ENCODE assay signal across 13 cellular contexts in the genomic region with DNA sequence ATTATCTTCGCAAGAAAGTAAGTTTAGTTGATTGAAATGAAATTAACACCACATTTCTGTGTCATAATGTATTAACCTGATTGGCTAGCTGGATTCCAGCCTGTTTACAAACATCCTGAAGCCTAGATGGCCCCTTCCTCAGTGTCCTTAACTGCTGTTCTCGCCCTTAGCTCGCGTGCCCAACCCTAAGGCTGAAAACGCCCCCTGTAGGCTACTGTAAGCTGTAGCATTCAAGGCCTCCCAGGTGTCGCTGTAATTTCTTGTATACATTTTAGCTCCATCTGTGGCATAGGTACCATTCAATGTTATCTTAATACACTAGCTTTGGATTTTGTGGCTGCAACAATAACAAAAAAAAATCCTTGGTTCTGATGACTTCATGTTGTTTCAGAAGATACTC.
DNase-seq lines count a peak whose midpoint lies in the region; ATAC-seq and TF ChIP-seq lines count a peak whose summit lies in the region.
"Had no signal": no experiment of that assay in that cellular context is flagged by ENCODE, and none has a peak within 500 bp of the region (broad histone marks: within the 10 kb centered on the region; RNA-seq: fewer than 3 reads in every experiment).

No MANE protein-coding gene starts in this region.

- no peak for ATAC-seq in HG03354 (IDR thresholded peaks at IDR 0.05; ENCODE audit: poor library complexity, severe bottlenecking, unreplicated experiment)
- ATAC-seq in GM19328 (IDR thresholded peaks at IDR 0.05; ENCODE audit: unreplicated experiment) = no peak
- ATAC-seq: stimulated activated naive CD8-positive, alpha-beta T cell treated with anti-CD3 and anti-CD28 coated beads, Interleukin-15, Interleukin-2, amounts not matched to agents 100 U/mL and 50 U/mL, for 24 hours had no signal

- in situ Hi-C loops in GM13976 (cut with MboI; ENCODE audit: low sequenced_read_pairs, unreplicated experiment) = no loop called here

- no peak for DNase-seq in AG09319 (ENCODE audit: extremely low read depth, low read depth)
- DNase-seq in GM13976 (ENCODE audit: low spot score) = no peak
- peak; percentile 38 for DNase-seq in NB4 (ENCODE audit: low read depth)
- DNase-seq in germinal center (ENCODE audit: low spot score) = peak; percentile 40
- DNase-seq in NCI-H2029 (lab: John Stamatoyannopoulos, UW) = no peak
- DNase-seq in NCI-H510A (lab: John Stamatoyannopoulos, UW) = no peak
- DNase-seq: activated effector memory CD4-positive, alpha-beta T cell treated with Interleukin-2 at 50 U/mL for 16 hours; NCI-H1092 treated with DMSO at 0.1 percent for 48 hours; RPMI8226; stimulated activated naive CD8-positive, alpha-beta T cell treated with anti-CD3 and anti-CD28 coated beads, Interleukin-15, Interleukin-2, amounts not matched to agents 100 U/mL and 50 U/mL, for 24 hours had no signal

- peak; percentile 44 for TF ChIP-seq CTCF in AG09319 (IDR thresholded peaks at IDR 0.05; ENCODE audit: low read depth, low read length)
- TF ChIP-seq CTCF in GM13976 (IDR thresholded peaks at IDR 0.05; ENCODE audit: borderline replicate concordance, control extremely low read depth, extremely low read depth, insufficient read depth, missing control alignments) = peak; percentile 6
- peak; percentile 57 for TF ChIP-seq CTCF in NB4 (IDR thresholded peaks at IDR 0.05; ENCODE audit: low read depth, low read length)

- no peak overlapping the region for H3K4me3 ChIP-seq in NB4 (ENCODE audit: low read depth, low read length)
- H3K4me3 ChIP-seq: coronary artery had no signal

- TF ChIP-seq POLR2A in NB4 (IDR thresholded peaks at IDR 0.05; ENCODE audit: extremely low read depth, insufficient read length) = no peak

Comparison
In these comparisons a context has a peak if more than half of its experiments do, and no peak if none do; other contexts are left out.
1. DNase-seq: peak in NB4 (single experiment) and germinal center (single experiment); none in AG09319 (single experiment), GM13976 (single experiment), NCI-H2029 (single experiment) and NCI-H510A (single experiment).
2. CTCF ChIP-seq: peak in every context shown above with its lines; median percentile 57 in NB4; 44 in AG09319; 6 in GM13976.